In genomic region chr5:122561209-122561608, GRCh38 we compare ENCODE assay signal across 17 cellular contexts.
DNase-seq lines count a peak whose midpoint lies in the region; TF ChIP-seq lines count a peak whose summit lies in the region.
"Had no signal": no experiment of that assay in that cellular context is flagged by ENCODE, and none has a peak within 500 bp of the region (broad histone marks: within the 10 kb centered on the region; RNA-seq: fewer than 3 reads in every experiment).

No MANE protein-coding gene starts in this region.

- H3K27ac ChIP-seq in HEK293 (ENCODE audit: extremely low read depth, low read depth, low read length) (no peak overlapping the region), A673 (ENCODE audit: low read depth, low read length, poor library complexity, severe bottlenecking) (no peak overlapping the region), mesendoderm (ENCODE audit: low read depth, low read length) (no peak overlapping the region)
- H3K27ac ChIP-seq: HL-60 had no signal

- no peaks in the 10 kb centered on the region for H3K9me3 ChIP-seq in HEK293 (ENCODE audit: control insufficient read depth, insufficient read depth, low read depth, low read length)
- no peaks in the 10 kb centered on the region for H3K9me3 ChIP-seq in A673 (ENCODE audit: low read depth, low read length, poor library complexity, severe bottlenecking)

- no peak overlapping the region for H2BK5ac ChIP-seq in mesendoderm (ENCODE audit: low read length)

- no peak overlapping the region for H2BK120ac ChIP-seq in mesendoderm (ENCODE audit: low read depth, low read length)

- no peak overlapping the region for H4K5ac ChIP-seq in mesendoderm (ENCODE audit: low read length)

- H2AK5ac ChIP-seq in mesendoderm (ENCODE audit: low read length), result no peak overlapping the region

- no TSS peak for BruUV-seq in A673 (replicated peaks; lab: Mats Ljungman, UMichigan)

- H3K4me2 ChIP-seq in mesendoderm (ENCODE audit: low read length), result no peak overlapping the region

- H3K56ac ChIP-seq in mesendoderm (ENCODE audit: low read length), result no peak overlapping the region

- no peak overlapping the region for H4K8ac ChIP-seq in mesendoderm (ENCODE audit: low read depth, low read length)

- TF ChIP-seq CTCF in HEK293 (tag by site-specific recombination; IDR thresholded peaks at IDR 0.05) (no peak), A673 (conservative IDR thresholded peaks at IDR 0.05; ENCODE audit: low read depth, low read length) (no peak)

- CTCF ChIA-PET in HEK293 (lab: Yijun Ruan, JAX), result no interaction called here
- CTCF ChIA-PET in A673 (lab: Charles Lee), result no interaction called here

- H3K4me3 ChIP-seq in HEK293 (ENCODE audit: low read depth, low read length), result no peak overlapping the region
- H3K4me3 ChIP-seq in A673 (ENCODE audit: low read depth, low read length, poor library complexity, severe bottlenecking), result no peak overlapping the region
- H3K4me3 ChIP-seq in mesendoderm (ENCODE audit: low read length), result no peak overlapping the region

- DNase-seq in NCI-H2227 (lab: John Stamatoyannopoulos, UW; ENCODE audit: unreplicated experiment) (peak; percentile 0), NCI-H2227 treated with DMSO at 0.1 percent for 48 hours (lab: John Stamatoyannopoulos, UW) (no peak), NCI-H69 (lab: John Stamatoyannopoulos, UW) (peak; percentile 60), myocyte (ENCODE audit: low read depth) (peak; percentile 22), A673 (ENCODE audit: low spot score) (no peak), SW 1271 (lab: John Stamatoyannopoulos, UW) (no peak), mesendoderm (no peak)
- DNase-seq: C1 segment of cervical spinal cord; Calu3; CD4-positive, alpha-beta T cell; DMS153; DMS79 treated with DMSO at 0.1 percent for 48 hours; EL; GOT3; H9 had no signal

- peaks cover 4% of the 10 kb centered on the region; the same call in 1 of the 2 replicates for H3K4me1 ChIP-seq in HEK293 (ENCODE audit: control insufficient read depth, insufficient read depth, low read length)
- no peaks in the 10 kb centered on the region for H3K4me1 ChIP-seq in A673 (ENCODE audit: insufficient read depth, low read length, poor library complexity, severe bottlenecking)
- H3K4me1 ChIP-seq in mesendoderm (ENCODE audit: control insufficient read depth, low read depth, low read length), result peaks cover 2% of the 10 kb centered on the region

- no peak overlapping the region for H3K4ac ChIP-seq in mesendoderm (ENCODE audit: low read depth, low read length)

- intact Hi-C loops in A673 (cut with micrococcal nuclease; ENCODE audit: unreplicated experiment), result no loop called here

- H3K36me3 ChIP-seq in HEK293 (ENCODE audit: control insufficient read depth in 2 of 2, insufficient read depth in 1 of 2, low read length in 2 of 2), result no peaks in the 10 kb centered on the region
- no peaks in the 10 kb centered on the region for H3K36me3 ChIP-seq in A673 (ENCODE audit: insufficient read depth, low read length, poor library complexity, severe bottlenecking)
- no peaks in the 10 kb centered on the region for H3K36me3 ChIP-seq in mesendoderm (ENCODE audit: control insufficient read depth, insufficient read depth, low read length)

- no CpG with 5 or more reads among the region's 3 CpGs for WGBS in mesendoderm (ENCODE audit: extremely low coverage, insufficient coverage, low lambda C conversion rate)

- no peaks in the 10 kb centered on the region for H3K27me3 ChIP-seq in A673 (replicated peaks; ENCODE audit: insufficient read depth, low read depth, low read length, poor library complexity)
- H3K27me3 ChIP-seq in mesendoderm (ENCODE audit: insufficient read depth, low read length, poor library complexity), result no peaks in the 10 kb centered on the region

- POLR2A ChIA-PET in HEK293 (lab: Yijun Ruan, JAX) (no interaction called here), A673 (lab: Charles Lee; ENCODE audit: low non-redundant PET) (no interaction called here)

- H3K9ac ChIP-seq in mesendoderm (ENCODE audit: low read length), result no peak overlapping the region

- H2BK15ac ChIP-seq in mesendoderm (replicated peaks; ENCODE audit: low read depth), result no peak overlapping the region

- H3K79me1 ChIP-seq in mesendoderm (ENCODE audit: low read length), result no peaks in the 10 kb centered on the region

- H3K18ac ChIP-seq in mesendoderm (ENCODE audit: low read length), result no peak overlapping the region

- H3K23ac ChIP-seq in mesendoderm (ENCODE audit: low read length), result no peak overlapping the region

- H3K79me2 ChIP-seq in mesendoderm (ENCODE audit: control insufficient read depth, insufficient read depth, low read length), result no peaks in the 10 kb centered on the region

TF ChIP-seq in HEK293, 187 proteins besides CTCF, POLR2A, EP300 and RAD21:
- peak; percentile 12; the same call in 1 of the 2 replicates for TF ChIP-seq PRDM6 (tag by site-specific recombination; IDR thresholded peaks at IDR 0.05)
- TF ChIP-seq ZNF692 (tag by site-specific recombination; IDR thresholded peaks at IDR 0.05), result no peak
- TF ChIP-seq KLF16 (tag by site-specific recombination; IDR thresholded peaks at IDR 0.05), result no peak
- no peak for TF ChIP-seq ZBTB1 (tag by site-specific recombination; IDR thresholded peaks at IDR 0.05)
- no peak for TF ChIP-seq ZNF214 (tag by site-specific recombination; IDR thresholded peaks at IDR 0.05; ENCODE audit: borderline replicate concordance)
- no peak for TF ChIP-seq ZNF768 (tag by site-specific recombination; IDR thresholded peaks at IDR 0.05)
- TF ChIP-seq ZFP37 (tag by site-specific recombination; IDR thresholded peaks at IDR 0.05), result no peak

Comparison
In these comparisons a context has a peak if more than half of its experiments do, and no peak if none do; other contexts are left out.
1. DNase-seq: peak in NCI-H2227 (single experiment), NCI-H69 (single experiment) and myocyte (single experiment); none in NCI-H2227 treated with DMSO at 0.1 percent for 48 hours (single experiment), A673 (single experiment), SW 1271 (0 of 2) and mesendoderm (single experiment).